ENCODE assay signal across 14 cellular contexts in genomic region chr2:223594259-223594658, GRCh38. TPM values are rescaled to one million over a fixed set of nuclear protein-coding genes. Genes with fewer than 3 reads are reported as not detected.
DNase-seq lines count a peak whose midpoint lies in the region; ATAC-seq and TF ChIP-seq lines count a peak whose summit lies in the region.
"Had no signal": no experiment of that assay in that cellular context is flagged by ENCODE, and none has a peak within 500 bp of the region (broad histone marks: within the 10 kb centered on the region; RNA-seq: fewer than 3 reads in every experiment).

No MANE protein-coding gene starts in this region.

- TF ChIP-seq CTCF in HCT116 (IDR thresholded peaks at IDR 0.05 in 2 of 3, conservative IDR thresholded peaks at IDR 0.05 in 1 of 3; ENCODE audit: borderline replicate concordance in 1 of 3, insufficient read depth in 1 of 3, low read depth in 2 of 3, low read length in 2 of 3) (no peak), heart right ventricle (IDR thresholded peaks at IDR 0.05) (no peak)

- H4K8ac ChIP-seq in mesenchymal stem cell (ENCODE audit: low read length): no peak overlapping the region

- no peak overlapping the region for H3K23ac ChIP-seq in mesenchymal stem cell (ENCODE audit: low read length in 2 of 2)

- intact Hi-C loops in HCT116 (cut with micrococcal nuclease) (no loop called here), heart right ventricle (cut with DNase I) (loop anchor here in 1 of 10 donors (10.0 kb wide), 1 partner anchor 119 kb away; no protein-coding TSS in a partner anchor)

- POLR2A ChIA-PET in HCT116 (lab: Charles Lee): no interaction called here

- ATAC-seq in HCT116 (peak; percentile 54; the same call in 1 of the 2 replicates), HG03025 (IDR thresholded peaks at IDR 0.05; ENCODE audit: low FRiP score, unreplicated experiment) (no peak), heart right ventricle (no peak)

- RAD21 ChIA-PET in HCT116 (lab: Charles Lee; ENCODE audit: low non-redundant PET in 1 of 2, low total read pairs in 2 of 2, uncharacterized antibody in 2 of 2, unreplicated experiment in 2 of 2): no interaction called here

- H3K9me3 ChIP-seq in HCT116 (ENCODE audit: control insufficient read depth in 1 of 2, insufficient read depth in 1 of 2, low read depth in 1 of 2, low read length in 2 of 2) (no peaks in the 10 kb centered on the region), mesenchymal stem cell (ENCODE audit: control insufficient read depth, low read length) (no peaks in the 10 kb centered on the region), heart right ventricle (no peaks in the 10 kb centered on the region)
- H3K9me3 ChIP-seq: BLaER1, Caco-2 had no signal

- BruUV-seq in HCT116 (replicated peaks; lab: Mats Ljungman, UMichigan): no TSS peak

- H3K9ac ChIP-seq in HCT116 (ENCODE audit: low read length): no peak overlapping the region
- H3K9ac ChIP-seq in mesenchymal stem cell (ENCODE audit: low read length): no peak overlapping the region
- H3K9ac ChIP-seq: BLaER1 had no signal

- CTCF ChIA-PET in HCT116 (lab: Charles Lee): no interaction called here

- no peaks in the 10 kb centered on the region for H3K27me3 ChIP-seq in HCT116 (ENCODE audit: insufficient read depth, low read length)
- H3K27me3 ChIP-seq in mesenchymal stem cell (ENCODE audit: control insufficient read depth in 1 of 2, insufficient read depth in 1 of 2, low read length in 2 of 2): no peaks in the 10 kb centered on the region
- H3K27me3 ChIP-seq in heart right ventricle: peaks cover 0 to 4% (median 0%) of the 10 kb centered on the region in 7 donors
- H3K27me3 ChIP-seq: BLaER1 had no signal

- H3K18ac ChIP-seq in mesenchymal stem cell (ENCODE audit: low read depth in 1 of 2, low read length in 2 of 2): no peak overlapping the region

- no peaks in the 10 kb centered on the region; the same call in 1 of the 2 replicates for H3K9me2 ChIP-seq in HCT116 (ENCODE audit: insufficient read depth)

- H3K79me2 ChIP-seq in HCT116 (ENCODE audit: insufficient read depth, low read length): no peaks in the 10 kb centered on the region

- no peak overlapping the region for H2BK15ac ChIP-seq in mesenchymal stem cell (ENCODE audit: low read depth, poor library complexity, severe bottlenecking)

- peak overlapping the region in 1 of 2 experiments; percentile 10 for H2BK12ac ChIP-seq in mesenchymal stem cell (ENCODE audit: low read length in 2 of 2)

- no peak overlapping the region for H3K14ac ChIP-seq in mesenchymal stem cell (ENCODE audit: low read length in 2 of 2)

- no peak overlapping the region for H4K91ac ChIP-seq in mesenchymal stem cell (ENCODE audit: low read length)

- H4K20me1 ChIP-seq in HCT116 (ENCODE audit: insufficient read depth): no peaks in the 10 kb centered on the region
- H4K20me1 ChIP-seq: BLaER1 had no signal

- no peak for TF ChIP-seq POLR2A in HCT116 (IDR thresholded peaks at IDR 0.05; ENCODE audit: borderline replicate concordance, extremely low read depth, insufficient read depth, insufficient read length)

- WGBS in mesenchymal stem cell: 77% methylated on average over 2 of the region's 2 CpGs
- 70 to 77% methylated on average over 2 of the region's 2 CpGs for WGBS in heart right ventricle, 2 donors

- H2BK120ac ChIP-seq in mesenchymal stem cell (ENCODE audit: low read depth, low read length): peak overlapping the region; percentile 82

- H3K36me3 ChIP-seq in HCT116 (ENCODE audit: control insufficient read depth in 1 of 2, insufficient read depth in 2 of 2, low read length in 2 of 2): no peaks in the 10 kb centered on the region
- H3K36me3 ChIP-seq in mesenchymal stem cell (ENCODE audit: control insufficient read depth in 1 of 2, insufficient read depth in 2 of 2, low read depth in 1 of 2, low read length in 2 of 2): no peaks in the 10 kb centered on the region
- H3K36me3 ChIP-seq in heart right ventricle: no peaks in the 10 kb centered on the region
- H3K36me3 ChIP-seq: BLaER1 had no signal

- peak overlapping the region; percentile 53 for H2AK5ac ChIP-seq in mesenchymal stem cell (ENCODE audit: low read length, severe bottlenecking)

- no peak overlapping the region for H3K4ac ChIP-seq in mesenchymal stem cell (ENCODE audit: low read depth in 1 of 2, low read length in 2 of 2)

- H3K4me1 ChIP-seq in HCT116 (ENCODE audit: control insufficient read depth in 1 of 2, insufficient read depth in 2 of 2, low read length in 2 of 2) (peaks cover 8 to 35% of the 10 kb centered on the region in 2 experiments), mesenchymal stem cell (ENCODE audit: control insufficient read depth, insufficient read depth, low read depth, low read length) (no peaks in the 10 kb centered on the region), heart right ventricle (no peaks in the 10 kb centered on the region)
- H3K4me1 ChIP-seq: BLaER1, Caco-2 had no signal

- DNase-seq in NCI-H2227 (lab: John Stamatoyannopoulos, UW; ENCODE audit: unreplicated experiment): peak; percentile 27
- DNase-seq in NCI-H2227 treated with DMSO at 0.1 percent for 48 hours (lab: John Stamatoyannopoulos, UW): no peak
- no peak for DNase-seq in HCT116 (ENCODE audit: low read depth, low spot score)
- DNase-seq in SK-N-DZ (ENCODE audit: low spot score): peak; percentile 86
- no peak for DNase-seq in mesenchymal stem cell
- no peak for DNase-seq in stimulated activated CD4-positive, alpha-beta T cell treated with anti-CD3 and anti-CD28 coated beads, Interleukin-1b, Interleukin-23, amount 100 ng/mL, for 48 hours
- no peak for DNase-seq in heart right ventricle
- DNase-seq: Caco-2; CD8-positive, alpha-beta memory T cell; DND-41; GF-D8 had no signal

- no peak for TF ChIP-seq RAD21 in HCT116 (IDR thresholded peaks at IDR 0.05; ENCODE audit: low read depth)

- H3K27ac ChIP-seq in HCT116 (ENCODE audit: low read depth, low read length): no peak overlapping the region
- no peak overlapping the region for H3K27ac ChIP-seq in mesenchymal stem cell (ENCODE audit: low read length, poor library complexity, severe bottlenecking)
- no peak overlapping the region for H3K27ac ChIP-seq in heart right ventricle
- H3K27ac ChIP-seq: 22Rv1, BLaER1 had no signal

- H3K79me1 ChIP-seq in mesenchymal stem cell (replicated peaks; ENCODE audit: low read length, poor library complexity, severe bottlenecking): no peaks in the 10 kb centered on the region

- H3K4me3 ChIP-seq in HCT116 (replicated peaks in 1 of 2; ENCODE audit: low read depth in 1 of 2, low read length in 2 of 2): no peak overlapping the region
- H3K4me3 ChIP-seq in mesenchymal stem cell (ENCODE audit: insufficient read depth in 1 of 2, low read depth in 1 of 2, low read length in 2 of 2): no peak overlapping the region
- no peak overlapping the region for H3K4me3 ChIP-seq in heart right ventricle
- H3K4me3 ChIP-seq: BLaER1 had no signal

- H2AFZ ChIP-seq in HCT116 (ENCODE audit: low read depth, low read length, poor library complexity, severe bottlenecking) (no peak overlapping the region), mesenchymal stem cell (ENCODE audit: low read depth, low read length) (no peak overlapping the region)

- H3K4me2 ChIP-seq in HCT116 (ENCODE audit: low read length): no peak overlapping the region
- H3K4me2 ChIP-seq in mesenchymal stem cell (ENCODE audit: low read length, poor library complexity, severe bottlenecking): no peak overlapping the region
- H3K4me2 ChIP-seq: BLaER1 had no signal

- H2BK5ac ChIP-seq in mesenchymal stem cell (ENCODE audit: low read depth, low read length, poor library complexity, severe bottlenecking): no peak overlapping the region

TF ChIP-seq in HCT116, 20 proteins besides CTCF, POLR2A, EP300 and RAD21 (continues in another document):
- TF ChIP-seq REST (IDR thresholded peaks at IDR 0.05; ENCODE audit: low read depth) (no peak), ELF1 (IDR thresholded peaks at IDR 0.05; ENCODE audit: borderline replicate concordance, low read depth) (no peak), EZH2 (IDR thresholded peaks at IDR 0.05) (no peak), JUND (IDR thresholded peaks at IDR 0.05) (no peak), CBX3 (IDR thresholded peaks at IDR 0.05; ENCODE audit: low read depth) (no peak), TCF7L2 (IDR thresholded peaks at IDR 0.05; ENCODE audit: borderline replicate concordance, extremely low read depth, insufficient read depth, insufficient read length) (no peak), SRF (IDR thresholded peaks at IDR 0.05; ENCODE audit: low read depth) (no peak), MAX (IDR thresholded peaks at IDR 0.05) (no peak)

RNA-seq across cellular contexts. Expression of gene SCG2, which starts 7.9 kb away (rescaled TPM):
- total RNA-seq in HCT116 (2021; ENCODE audit: unreplicated experiment) (19.8 TPM), heart right ventricle (under 1 TPM in 6 of 10 donors, not detected in 4; 0.14 to 0.86 (median 0.24) TPM)
- 12.7 and 15.5 TPM in 2 replicates for polyA plus RNA-seq in HCT116 (2012)
- polyA plus RNA-seq in SK-N-DZ (2014; cell fraction: cytosol; rRNA removed): 54.6 and 64.5 TPM in 2 replicates
- 22.2 and 22.7 TPM in 2 replicates for polyA plus RNA-seq in SK-N-DZ (2014; cell fraction: nucleus; rRNA removed)
- 104 TPM for polyA plus RNA-seq in mesenchymal stem cell (2013, experiment 1 of 2)
- 104 TPM for polyA plus RNA-seq in mesenchymal stem cell (2013, experiment 2 of 2)
- polyA plus RNA-seq in heart right ventricle: under 1 TPM; 0.04 to 0.07 TPM
- total RNA-seq: CD8-positive, alpha-beta memory T cell had no signal
- polyA plus RNA-seq: CD8-positive, alpha-beta memory T cell had no signal

Comparison
In these comparisons a context has a peak if more than half of its experiments do, and no peak if none do; other contexts are left out.
1. DNase-seq: peak in NCI-H2227 (single experiment) and SK-N-DZ (single experiment); none in NCI-H2227 treated with DMSO at 0.1 percent for 48 hours (single experiment), HCT116 (single experiment), mesenchymal stem cell (single experiment), stimulated activated CD4-positive, alpha-beta T cell treated with anti-CD3 and anti-CD28 coated beads, Interleukin-1b, Interleukin-23, amount 100 ng/mL, for 48 hours (single experiment) and heart right ventricle (0 of 2).
2. RNA of gene SCG2, which starts 7.9 kb away (total RNA-seq): 19.8 TPM in HCT116 (single experiment); 0.14 to 0.86 TPM in heart right ventricle; every median in the first group is over 10 times any median in the second.